ENCODE assay signal across 11 cellular contexts in the genomic region with DNA sequence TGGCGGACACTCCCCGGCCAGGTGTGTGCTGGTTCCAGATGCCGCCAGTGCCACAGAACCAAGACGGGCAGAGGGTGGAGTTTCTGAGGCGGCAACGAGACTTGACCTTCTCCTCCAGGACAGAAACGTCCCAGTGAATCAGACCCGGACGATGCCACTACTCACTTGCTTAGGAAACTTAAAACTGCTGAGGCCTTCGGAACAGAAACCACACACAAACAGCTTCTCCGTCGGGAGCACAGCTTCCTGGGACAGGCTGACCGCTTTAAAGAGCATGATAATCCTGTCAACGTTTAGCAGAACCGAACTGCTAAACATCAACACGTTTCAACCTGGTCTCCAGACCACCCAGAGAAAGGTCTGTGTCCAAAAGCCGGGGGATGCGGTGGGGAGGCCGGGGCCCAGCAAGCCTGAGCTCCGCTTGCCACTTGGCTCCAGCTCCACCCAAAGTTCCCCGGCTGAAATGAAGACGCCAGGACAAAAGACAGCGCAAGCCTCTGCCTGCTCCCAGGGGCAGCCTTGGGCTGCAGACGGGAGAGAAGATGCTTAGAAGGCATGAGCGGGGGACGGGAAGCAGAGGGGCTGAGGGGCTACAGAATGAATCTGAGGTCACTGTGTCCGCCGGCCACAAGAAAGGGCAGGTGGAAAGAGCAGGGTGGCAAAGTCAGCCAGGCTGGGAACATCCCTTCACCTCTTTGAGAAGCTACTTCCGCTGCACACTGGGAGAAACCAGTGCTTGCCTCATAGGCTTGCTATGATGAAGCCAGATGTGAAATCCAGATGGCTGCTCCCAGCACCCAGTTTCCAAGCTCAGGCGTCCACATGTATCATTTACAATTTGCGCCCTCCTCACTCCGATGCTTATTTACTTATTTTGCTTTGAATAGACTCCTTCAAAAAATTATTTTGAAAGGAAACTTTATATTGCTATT.
DNase-seq lines count a peak whose midpoint lies in the region; TF ChIP-seq lines count a peak whose summit lies in the region.
"Had no signal": no experiment of that assay in that cellular context is flagged by ENCODE, and none has a peak within 500 bp of the region (broad histone marks: within the 10 kb centered on the region; RNA-seq: fewer than 3 reads in every experiment).

No MANE protein-coding gene starts in this region.

- no peaks in the 10 kb centered on the region for H3K9me3 ChIP-seq in Peyer's patch
- no peaks in the 10 kb centered on the region for H3K9me3 ChIP-seq in BE2C

- H3K36me3 ChIP-seq in Peyer's patch (no peaks in the 10 kb centered on the region), BE2C (no peaks in the 10 kb centered on the region)

- H3K4me1 ChIP-seq in Peyer's patch (peaks cover 0 to 23% (median 0%) of the 10 kb centered on the region in 4 donors), BE2C (no peaks in the 10 kb centered on the region)

- no peaks in the 10 kb centered on the region for H3K27me3 Mint-ChIP-seq in osteocyte (ENCODE audit: unreplicated experiment)

- no peak for TF ChIP-seq POLR2A in Peyer's patch (IDR thresholded peaks at IDR 0.05)

- H3K9me3 Mint-ChIP-seq in osteocyte (ENCODE audit: unreplicated experiment): no peaks in the 10 kb centered on the region
- H3K9me3 Mint-ChIP-seq: activated T-helper 1 cell treated with anti-CD3 and anti-CD28 coated beads, Interleukin-12 subunit alpha, Interleukin-12 subunit beta, Interleukin-2, Interleukin-4 antibody, amounts not matched to agents 30 ng/mL and 10 ng/mL and 1 ng/mL, durations not matched to agents 14 hours and 24 hours and 36 hours had no signal

- H3K27me3 ChIP-seq in Peyer's patch (no peaks in the 10 kb centered on the region), BE2C (no peaks in the 10 kb centered on the region)

- TF ChIP-seq CTCF in AG09309 (IDR thresholded peaks at IDR 0.05; ENCODE audit: control insufficient read depth, insufficient read depth, low read depth, low read length, missing control alignments) (no peak), Peyer's patch (IDR thresholded peaks at IDR 0.05) (no peak), fibroblast of the aortic adventitia (IDR thresholded peaks at IDR 0.05; ENCODE audit: insufficient read depth, low read length) (no peak), osteocyte (IDR thresholded peaks at IDR 0.05) (no peak), BE2C (IDR thresholded peaks at IDR 0.05; ENCODE audit: low read depth, low read length) (no peak)

- peak overlapping the region; percentile 60 for H3K27ac Mint-ChIP-seq in osteocyte (ENCODE audit: unreplicated experiment)
- H3K27ac Mint-ChIP-seq: activated T-helper 1 cell treated with anti-CD3 and anti-CD28 coated beads, Interleukin-12 subunit alpha, Interleukin-12 subunit beta, Interleukin-2, Interleukin-4 antibody, amounts not matched to agents 30 ng/mL and 10 ng/mL and 1 ng/mL, durations not matched to agents 14 hours and 24 hours and 36 hours; CD4-positive, CD25-positive, alpha-beta regulatory T cell had no signal

- DNase-seq in AG09309 (ENCODE audit: low read depth): no peak
- DNase-seq in Peyer's patch: no peak
- DNase-seq in fibroblast of the aortic adventitia (ENCODE audit: low read depth): peak; percentile 41
- no peak for DNase-seq in osteocyte (ENCODE audit: extremely low spot score, unreplicated experiment)
- no peak for DNase-seq in cerebellum (ENCODE audit: low spot score)
- no peak for DNase-seq in occipital lobe (lab: John Stamatoyannopoulos, UW)
- DNase-seq in BE2C: no peak
- DNase-seq in pons (ENCODE audit: low spot score): no peak
- DNase-seq: CD4-positive, CD25-positive, alpha-beta regulatory T cell; mesendoderm had no signal

- peak overlapping the region; percentile 5 for H3K4me3 ChIP-seq in AG09309 (ENCODE audit: control insufficient read depth, low read depth, low read length)
- H3K4me3 ChIP-seq in Peyer's patch: peak overlapping the region in 1 of 4 donors; percentile 5
- H3K4me3 ChIP-seq in fibroblast of the aortic adventitia (ENCODE audit: low read depth, low read length): no peak overlapping the region
- H3K4me3 ChIP-seq in BE2C (ENCODE audit: low read depth, low read length): no peak overlapping the region

- no peaks in the 10 kb centered on the region for H3K36me3 Mint-ChIP-seq in osteocyte (ENCODE audit: unreplicated experiment)
- H3K36me3 Mint-ChIP-seq: CD4-positive, CD25-positive, alpha-beta regulatory T cell had no signal

- H3K4me1 Mint-ChIP-seq in osteocyte (ENCODE audit: unreplicated experiment): peaks cover 47% of the 10 kb centered on the region

- peak overlapping the region; percentile 14 to 81 (median 50) for H3K27ac ChIP-seq in Peyer's patch

- no peak overlapping the region for H3K4me3 Mint-ChIP-seq in osteocyte (ENCODE audit: unreplicated experiment)
- H3K4me3 Mint-ChIP-seq: activated T-helper 1 cell treated with anti-CD3 and anti-CD28 coated beads, Interleukin-12 subunit alpha, Interleukin-12 subunit beta, Interleukin-2, Interleukin-4 antibody, amounts not matched to agents 30 ng/mL and 10 ng/mL and 1 ng/mL, durations not matched to agents 14 hours and 24 hours and 36 hours; CD4-positive, CD25-positive, alpha-beta regulatory T cell had no signal
